24 cellular contexts compared by ENCODE assay signal in the genomic region with DNA sequence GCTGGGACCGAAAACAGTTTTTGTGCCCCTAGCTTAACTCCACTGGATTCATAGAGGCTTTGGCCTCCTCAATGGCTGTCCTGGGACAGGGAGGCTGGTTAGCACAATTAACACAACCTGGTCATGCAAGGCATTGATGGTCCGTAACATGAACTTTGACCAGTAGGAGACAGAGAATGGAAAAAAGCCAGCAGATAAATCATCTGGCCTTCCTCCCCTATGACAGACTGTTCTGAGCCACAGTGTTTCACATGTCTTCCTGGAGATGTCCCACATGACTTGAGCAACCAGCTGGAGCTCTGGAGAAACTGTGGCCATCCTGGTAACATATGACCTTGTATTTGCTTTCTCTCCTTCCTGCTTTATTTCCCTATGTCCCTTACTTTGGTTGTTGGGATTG.
"Had no signal": no experiment of that assay in that cellular context is flagged by ENCODE, and none has a peak within 500 bp of the region (broad histone marks: within the 10 kb centered on the region; RNA-seq: fewer than 3 reads in every experiment).

No MANE protein-coding gene starts in this region.

- H3K36me3 ChIP-seq: MG63 had no signal

- H3K4me2 ChIP-seq: SK-N-SH had no signal

- H3K27ac ChIP-seq: HL-60, RWPE1 had no signal

- H3K27me3 ChIP-seq: MG63 had no signal

- H3K9me3 ChIP-seq: MG63, SK-N-SH had no signal

- DNase-seq: Karpas-422; KG1; NCI-H1092; NCI-H1105 treated with DMSO at 0.1 percent for 48 hours; NCI-H1417 treated with DMSO at 0.1 percent for 48 hours; NCI-H146; NCI-H1694 treated with DMSO at 0.1 percent for 48 hours; NCI-H1930; NCI-H2081; NCI-H2107; NCI-H226; NCI-H446; NCI-H510A; NCI-H524 treated with DMSO at 0.1 percent for 48 hours; NCI-H69; NCI-H774; NK-92 treated with Interleukin-12 subunit alpha and Interleukin-12 subunit beta, amount 100 ng/mL, for 24 hours; PC-3; SHP77; SK-N-SH had no signal

- ATAC-seq: Panc1, PC-3 had no signal

- H3K9ac ChIP-seq: SK-N-SH had no signal

- H3K4me3 ChIP-seq: MG63 had no signal
